1 cellular context compared by ENCODE assay signal in the genomic region with DNA sequence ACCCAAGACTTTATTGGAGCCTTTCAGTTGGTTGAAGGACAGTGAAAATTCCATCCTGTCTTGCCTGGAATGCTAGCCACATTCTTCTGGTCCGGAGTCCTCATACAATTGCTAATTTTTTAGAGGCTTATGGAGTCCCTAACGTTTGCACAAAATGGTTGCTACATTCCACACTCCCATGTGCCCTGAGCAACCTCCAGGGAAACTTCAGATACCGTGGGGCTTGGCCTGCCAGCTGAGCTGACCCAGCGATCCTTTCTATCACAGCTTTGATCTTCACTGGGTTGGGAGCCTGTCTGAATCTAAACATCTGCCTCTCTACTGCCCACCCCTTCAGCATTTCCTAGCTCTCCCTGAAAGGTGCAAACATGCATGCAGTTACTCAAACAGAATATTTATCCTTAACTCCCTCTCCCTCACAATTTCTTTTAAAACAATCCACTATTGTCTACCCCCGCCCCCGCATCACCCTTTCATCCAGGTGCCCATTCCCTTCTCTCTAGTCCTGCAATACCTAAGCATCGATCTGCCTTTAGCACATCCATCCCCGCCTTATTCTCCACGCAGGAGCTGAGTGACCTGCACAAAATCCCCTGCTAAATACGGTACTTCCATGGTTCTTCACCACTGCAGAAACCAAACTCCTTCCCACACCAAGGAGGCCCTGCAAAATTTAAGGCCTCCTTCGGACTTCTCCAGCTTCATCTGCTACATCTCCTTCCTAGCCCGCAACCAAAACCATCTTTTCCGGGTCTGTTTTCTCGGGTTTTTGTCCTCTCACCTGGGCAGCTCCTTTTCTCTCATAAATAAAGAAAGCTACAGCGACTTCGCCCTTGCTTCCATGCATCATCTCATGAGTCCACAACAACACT.
TF ChIP-seq lines count a peak whose summit lies in the region.

No MANE protein-coding gene starts in this region.

TF ChIP-seq in SK-N-SH, 30 proteins besides CTCF, POLR2A, EP300 and RAD21 (continued from another document):
- no peak for TF ChIP-seq POLR2AphosphoS5 (IDR thresholded peaks at IDR 0.05; ENCODE audit: low read depth, low read length)
